In the genomic region with DNA sequence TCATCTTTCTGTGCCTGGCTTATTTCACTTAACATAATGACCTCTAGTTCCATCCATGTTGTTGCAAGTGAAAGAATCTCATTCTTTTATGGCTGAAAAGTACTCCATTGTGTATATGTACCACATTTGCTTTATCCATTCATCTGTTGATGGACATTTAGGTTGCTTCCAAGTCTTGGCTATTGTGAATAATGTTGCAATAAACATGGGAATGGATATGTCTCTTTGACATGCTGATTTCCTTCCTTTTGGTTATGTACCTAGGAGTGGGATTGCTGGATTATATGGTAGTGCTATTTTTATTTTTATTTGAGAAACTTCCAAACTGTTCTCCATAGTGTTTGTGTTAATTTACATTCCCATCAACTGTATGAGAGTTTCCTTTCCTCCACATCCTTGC, we compare ENCODE assay signal across 2 cellular contexts.
"Had no signal": no experiment of that assay in that cellular context is flagged by ENCODE, and none has a peak within 500 bp of the region (broad histone marks: within the 10 kb centered on the region; RNA-seq: fewer than 3 reads in every experiment).

No MANE protein-coding gene starts in this region.

- DNase-seq: GDM1, GF-D8 had no signal
